ENCODE assay signal across 9 cellular contexts in genomic region chr3:107574650-107575049, GRCh38. TPM values are rescaled to one million over a fixed set of nuclear protein-coding genes. Genes with fewer than 3 reads are reported as not detected.
DNase-seq lines count a peak whose midpoint lies in the region; ATAC-seq, FAIRE-seq and TF ChIP-seq lines count a peak whose summit lies in the region.
"Had no signal": no experiment of that assay in that cellular context is flagged by ENCODE, and none has a peak within 500 bp of the region (broad histone marks: within the 10 kb centered on the region; RNA-seq: fewer than 3 reads in every experiment).

No MANE protein-coding gene starts in this region.

- in situ Hi-C loops in K562 (cut with MboI), result no loop called here

- TF ChIP-seq EP300 in K562 (IDR thresholded peaks at IDR 0.05; ENCODE audit: low read length), result no peak

- CTCF ChIA-PET in K562 (lab: Yijun Ruan, JAX; ENCODE audit: low intra/inter-chr PET ratio), result interaction anchor here (0.5 to 1.2 kb wide), 2 partner anchors 167 to 864 kb away, joined by 4 to 6 read pairs; no protein-coding TSS in a partner anchor
- CTCF ChIA-PET in activated CD4-positive, alpha-beta T cell treated with anti-CD3 and anti-CD28 coated beads for 36 hours (lab: Charles Lee), result interaction anchor here (0.7 to 2.2 kb wide), 15 partner anchors 9 to 903 kb away, joined by 3 to 10 read pairs (median 4); no protein-coding TSS in a partner anchor

- H3K9me3 ChIP-seq in K562 (replicated peaks; ENCODE audit: control insufficient read depth, insufficient read depth, low read depth, low read length), result no peaks in the 10 kb centered on the region

- no peaks in the 10 kb centered on the region for H3K4me1 ChIP-seq in K562 (replicated peaks in 1 of 2; ENCODE audit: control insufficient read depth in 2 of 2, insufficient read depth in 2 of 2, low read length in 2 of 2)

- intact Hi-C loops in K562 (cut with micrococcal nuclease), result loop anchor here (2.0 to 10.0 kb wide), 3 partner anchors 90 to 270 kb away; no protein-coding TSS in a partner anchor
- intact Hi-C loops in left colon (cut with DNase I, micrococcal nuclease), result no loop called here
- intact Hi-C loops in activated CD4-positive, alpha-beta T cell treated with anti-CD3 and anti-CD28 coated beads for 36 hours (cut with DNase I, micrococcal nuclease), result loop anchor here (2.0 to 5.0 kb wide), 6 partner anchors 86 to 353 kb away; no protein-coding TSS in a partner anchor

- H3K9me1 ChIP-seq in K562 (ENCODE audit: control insufficient read depth, insufficient read depth, low read length), result no peaks in the 10 kb centered on the region

- H3K4me1 Mint-ChIP-seq in activated CD4-positive, alpha-beta T cell treated with anti-CD3 and anti-CD28 coated beads for 36 hours, result peaks cover 26% of the 10 kb centered on the region

- TF ChIP-seq RAD21 in K562 (CRISPR knock-in tag; conservative IDR thresholded peaks at IDR 0.05 in 1 of 2, IDR thresholded peaks at IDR 0.05 in 1 of 2), result peak; percentile 36 to 56; a peak in 3 of 4 replicates

- H4K20me1 ChIP-seq in K562 (replicated peaks; ENCODE audit: control insufficient read depth, insufficient read depth, low read length), result no peaks in the 10 kb centered on the region

- no peak overlapping the region for H3K4me2 ChIP-seq in K562 (ENCODE audit: insufficient read depth, low read length)

- BruUV-seq in K562 (replicated peaks; lab: Mats Ljungman, UMichigan), result no TSS peak

- DNase-seq in DMS 273 (lab: John Stamatoyannopoulos, UW; ENCODE audit: unreplicated experiment), result peak; percentile 59
- peak; percentile 53 for DNase-seq in M059J (ENCODE audit: low read depth)
- DNase-seq in K562 (ENCODE audit: extremely low read depth in 1 of 4, low spot score in 3 of 4), result peak; percentile 8 to 34 (median 12)
- no peak for DNase-seq in left colon
- DNase-seq in activated CD4-positive, alpha-beta T cell treated with anti-CD3 and anti-CD28 coated beads for 36 hours, result no peak
- DNase-seq in UCSD-AML1 (lab: John Stamatoyannopoulos, UW; ENCODE audit: unreplicated experiment), result no peak
- DNase-seq: naive B cell had no signal

- no peaks in the 10 kb centered on the region for H3K9me3 Mint-ChIP-seq in activated CD4-positive, alpha-beta T cell treated with anti-CD3 and anti-CD28 coated beads for 36 hours (ENCODE audit: low read depth)
- H3K9me3 Mint-ChIP-seq: naive B cell had no signal

- no peak overlapping the region for H3K27ac Mint-ChIP-seq in activated CD4-positive, alpha-beta T cell treated with anti-CD3 and anti-CD28 coated beads for 36 hours

- H2AFZ ChIP-seq in K562 (ENCODE audit: low read depth, low read length), result no peak overlapping the region

- no peak overlapping the region for H3K9ac ChIP-seq in K562 (ENCODE audit: insufficient read depth in 1 of 2, low read depth in 2 of 2, low read length in 2 of 2)

- peaks cover 2% of the 10 kb centered on the region for H3K36me3 Mint-ChIP-seq in activated CD4-positive, alpha-beta T cell treated with anti-CD3 and anti-CD28 coated beads for 36 hours (ENCODE audit: low read depth)

- H3K4me3 ChIP-seq in K562, result no peak overlapping the region

- FAIRE-seq in K562 (lab: Jason Lieb, UNC), result peak; percentile 85

- no peaks in the 10 kb centered on the region for H3K27me3 Mint-ChIP-seq in activated CD4-positive, alpha-beta T cell treated with anti-CD3 and anti-CD28 coated beads for 36 hours
- H3K27me3 Mint-ChIP-seq: naive B cell had no signal

- peak; percentile 25 to 56 (median 35); a peak in 3 of 6 replicates for TF ChIP-seq CTCF in K562 (IDR thresholded peaks at IDR 0.05 in 2 of 3, conservative IDR thresholded peaks at IDR 0.05 in 1 of 3; ENCODE audit: insufficient read depth in 2 of 3, low read depth in 1 of 3, low read length in 3 of 3)

- POLR2A ChIA-PET in K562 (lab: Yijun Ruan, JAX), result interaction anchor here (0.6 to 1.0 kb wide), 2 partner anchors 10 to 12 kb away, joined by 3 read pairs; no protein-coding TSS in a partner anchor
- POLR2A ChIA-PET in activated CD4-positive, alpha-beta T cell treated with anti-CD3 and anti-CD28 coated beads for 36 hours (lab: Charles Lee), result no interaction called here

- no peaks in the 10 kb centered on the region for H3K79me2 ChIP-seq in K562 (ENCODE audit: control insufficient read depth, insufficient read depth, low read length)

- no peaks in the 10 kb centered on the region for H3K27me3 ChIP-seq in K562 (ENCODE audit: control insufficient read depth in 2 of 2, insufficient read depth in 2 of 2, low read length in 2 of 2)

- no peaks in the 10 kb centered on the region for H3K36me3 ChIP-seq in K562 (ENCODE audit: control insufficient read depth, insufficient read depth, low read length)

- ATAC-seq in GM21515 (IDR thresholded peaks at IDR 0.05; ENCODE audit: unreplicated experiment) (peak; percentile 64), K562 (peak; percentile 77), left colon (peak; percentile 64), GM21390 (IDR thresholded peaks at IDR 0.05; ENCODE audit: unreplicated experiment) (no peak)
- ATAC-seq in activated CD4-positive, alpha-beta T cell treated with anti-CD3 and anti-CD28 coated beads for 36 hours, result no peak

- no peak overlapping the region for H3K27ac ChIP-seq in K562 (ENCODE audit: extremely low read depth, low read depth, low read length)

- no peak overlapping the region for H3K4me3 Mint-ChIP-seq in activated CD4-positive, alpha-beta T cell treated with anti-CD3 and anti-CD28 coated beads for 36 hours
- H3K4me3 Mint-ChIP-seq: naive B cell had no signal

- no peak for TF ChIP-seq POLR2A in K562 (conservative IDR thresholded peaks at IDR 0.05)

TF ChIP-seq in K562, 482 proteins besides CTCF, POLR2A, EP300 and RAD21 (continues in another document):
- TF ChIP-seq CBX5 (IDR thresholded peaks at IDR 0.05; ENCODE audit: borderline replicate concordance, low read depth), result no peak
- no peak for TF ChIP-seq STAT5A (IDR thresholded peaks at IDR 0.05; ENCODE audit: borderline replicate concordance, low read length)
- no peak for TF ChIP-seq TFAP4 (CRISPR knock-in tag; IDR thresholded peaks at IDR 0.05; ENCODE audit: borderline replicate concordance)
- no peak for TF ChIP-seq MAZ (CRISPR knock-in tag; conservative IDR thresholded peaks at IDR 0.05 in 1 of 2, IDR thresholded peaks at IDR 0.05 in 1 of 2)
- TF ChIP-seq MAFG (tag; conservative IDR thresholded peaks at IDR 0.05), result no peak
- TF ChIP-seq DEAF1 (CRISPR knock-in tag; IDR thresholded peaks at IDR 0.05), result no peak
- no peak for TF ChIP-seq TEAD4 (IDR thresholded peaks at IDR 0.05; ENCODE audit: low read length)
- no peak for TF ChIP-seq TEAD4 (CRISPR knock-in tag; IDR thresholded peaks at IDR 0.05; ENCODE audit: borderline replicate concordance)
- no peak for TF ChIP-seq SUPT5H (IDR thresholded peaks at IDR 0.05)
- TF ChIP-seq EP400 (IDR thresholded peaks at IDR 0.05), result no peak

RNA-seq across cellular contexts. Expression of gene BBX, which starts 51.9 kb away (rescaled TPM):
- 55.4 and 81.8 TPM in 2 replicates for total RNA-seq in M059J (2014; rRNA removed; shearing (Covaris generic))
- 29.5 and 78.5 TPM in 2 replicates for total RNA-seq in K562 (2011; cell fraction: chromatin; rRNA removed; ENCODE audit: low replicate concordance)
- 13.3 and 17.1 TPM in 2 replicates for total RNA-seq in K562 (2011; cell fraction: nucleolus; rRNA removed)
- 24.4 and 47.7 TPM in 2 replicates for total RNA-seq in K562 (2011; cell fraction: nucleoplasm; rRNA removed)
- total RNA-seq in K562 (2014; rRNA removed) (9.2 and 11.7 TPM in 2 replicates), K562 (2014; rRNA removed; fragmentation: Illumina TruSeq; extraction: Trizol) (16.1 and 19.4 TPM in 2 replicates), K562 (2015; rRNA removed; fragmentation: Illumina TruSeq; extraction: Trizol) (11.8 and 11.9 TPM in 2 replicates), K562 (2021) (13.1 and 14.1 TPM in 2 replicates), left colon (10 to 100 TPM; 24.4 to 25.0 TPM)
- polyA plus RNA-seq in K562 (2011; rRNA removed) (11.0 and 11.3 TPM in 2 replicates), K562 (2014; fragmentation: Illumina TruSeq; extraction: Trizol) (8.4 and 12.1 TPM in 2 replicates), K562 (2014; fragmentation: Nextera tagmentation; extraction: Ambion mirVana) (10 to 100 TPM in 1 of 2 experiments, 1 to 10 TPM in 1; 9.0 to 19.5 TPM), K562 (2014; rRNA removed) (4.9 and 5.5 TPM in 2 replicates)
- polyA plus RNA-seq in K562 (2011; cell fraction: cytosol; rRNA removed), result 3.3 and 6.0 TPM in 2 replicates
- 20.7 and 22.6 TPM in 2 replicates for polyA plus RNA-seq in K562 (2011; cell fraction: nucleus; rRNA removed)
- 6.8 and 8.0 TPM in 2 replicates for polyA plus RNA-seq in K562 (2012)
- 47.2 and 54.4 TPM in 2 replicates for polyA minus RNA-seq in K562 (2011; rRNA and poly(A)+ RNA removed)
- polyA minus RNA-seq in K562 (2011; cell fraction: cytosol; rRNA and poly(A)+ RNA removed), result 12.4 and 15.3 TPM in 2 replicates
- 55.9 and 71.1 TPM in 2 replicates for polyA minus RNA-seq in K562 (2011; cell fraction: nucleus; rRNA and poly(A)+ RNA removed)
- total RNA-seq in activated CD4-positive, alpha-beta T cell treated with anti-CD3 and anti-CD28 coated beads for 36 hours, result 10 to 100 TPM; 38.9 to 63.4 TPM

Comparison
In these comparisons a context has a peak if more than half of its experiments do, and no peak if none do; other contexts are left out.
1. DNase-seq: peak in DMS 273 (single experiment), M059J (single experiment) and K562 (4 of 4); none in left colon (0 of 2), activated CD4-positive, alpha-beta T cell treated with anti-CD3 and anti-CD28 coated beads for 36 hours (single experiment) and UCSD-AML1 (single experiment).
2. ATAC-seq: peak in GM21515 (single experiment), K562 (single experiment) and left colon (single experiment); none in activated CD4-positive, alpha-beta T cell treated with anti-CD3 and anti-CD28 coated beads for 36 hours (single experiment) and GM21390 (single experiment).
3. intact Hi-C loops: an anchor here in K562 (2.0 to 10.0 kb wide) and activated CD4-positive, alpha-beta T cell treated with anti-CD3 and anti-CD28 coated beads for 36 hours (2.0 to 5.0 kb wide); none called in left colon.